29 cellular contexts compared by ENCODE assay signal in genomic region chr9:135461936-135462335, GRCh38. TPM values are rescaled to one million over a fixed set of nuclear protein-coding genes. Genes with fewer than 3 reads are reported as not detected.
"Had no signal": no experiment of that assay in that cellular context is flagged by ENCODE, and none has a peak within 500 bp of the region (broad histone marks: within the 10 kb centered on the region; RNA-seq: fewer than 3 reads in every experiment).

No MANE protein-coding gene starts in this region.

- H3K4me3 Mint-ChIP-seq: activated CD4-positive, alpha-beta memory T cell treated with anti-CD3 and anti-CD28 coated beads, Interleukin-2, amount 10 ng/mL, durations not matched to agents 7 days and 5 days; activated CD4-positive, alpha-beta T cell treated with anti-CD3 and anti-CD28 coated beads, Interleukin-2, amount 10 ng/mL, durations not matched to agents 7 days and 5 days; activated naive CD4-positive, alpha-beta T cell treated with anti-CD3 and anti-CD28 coated beads, Interleukin-2, amount 10 ng/mL, durations not matched to agents 7 days and 5 days; activated naive CD8-positive, alpha-beta T cell treated with anti-CD3 and anti-CD28 coated beads for 36 hours had no signal

- H3K27ac ChIP-seq: colonic mucosa, Peyer's patch, RWPE1, SJCRH30, VCaP had no signal

- H3K9me3 Mint-ChIP-seq: activated CD4-positive, alpha-beta memory T cell treated with anti-CD3 and anti-CD28 coated beads, Interleukin-2, amount 10 ng/mL, durations not matched to agents 7 days and 5 days; activated CD4-positive, alpha-beta T cell treated with anti-CD3 and anti-CD28 coated beads, Interleukin-2, amount 10 ng/mL, durations not matched to agents 7 days and 5 days; activated naive CD4-positive, alpha-beta T cell treated with anti-CD3 and anti-CD28 coated beads, Interleukin-2, amount 10 ng/mL, durations not matched to agents 7 days and 5 days; activated naive CD8-positive, alpha-beta T cell treated with anti-CD3 and anti-CD28 coated beads for 36 hours; activated T-helper 2 cell treated with anti-CD3 and anti-CD28 coated beads, Interferon-gamma antibody, Interleukin-2, Interleukin-4, amounts not matched to agents 10 μg/mL and 5 μg/mL and 100 μg/mL, durations not matched to agents 14 hours and 24 hours and 36 hours had no signal

- H3K27ac Mint-ChIP-seq: activated CD4-positive, alpha-beta memory T cell treated with anti-CD3 and anti-CD28 coated beads, Interleukin-2, amount 10 ng/mL, durations not matched to agents 7 days and 5 days; activated CD4-positive, alpha-beta T cell treated with anti-CD3 and anti-CD28 coated beads, Interleukin-2, amount 10 ng/mL, durations not matched to agents 7 days and 5 days; activated naive CD4-positive, alpha-beta T cell treated with anti-CD3 and anti-CD28 coated beads, Interleukin-2, amount 10 ng/mL, durations not matched to agents 7 days and 5 days; activated naive CD8-positive, alpha-beta T cell treated with anti-CD3 and anti-CD28 coated beads for 36 hours; activated T-helper 2 cell treated with anti-CD3 and anti-CD28 coated beads, Interferon-gamma antibody, Interleukin-2, Interleukin-4, amounts not matched to agents 10 μg/mL and 5 μg/mL and 100 μg/mL, durations not matched to agents 14 hours and 24 hours and 36 hours had no signal

- H3K9me3 ChIP-seq: colonic mucosa, Peyer's patch, SK-N-SH had no signal

- H3K4me1 ChIP-seq: colonic mucosa, Peyer's patch had no signal

- H3K9me2 ChIP-seq: SK-N-SH had no signal

- DNase-seq: activated CD4-positive, alpha-beta memory T cell treated with anti-CD3 and anti-CD28 coated beads, Interleukin-2, amount 10 ng/mL, durations not matched to agents 7 days and 5 days; activated CD4-positive, alpha-beta T cell treated with anti-CD3 and anti-CD28 coated beads, Interleukin-2, amount 10 ng/mL, durations not matched to agents 7 days and 5 days; activated CD4-positive, CD25-positive, alpha-beta regulatory T cell; activated gamma-delta T cell treated with Interleukin-2 at 50 U/mL for 16 hours; activated naive CD4-positive, alpha-beta T cell treated with anti-CD3 and anti-CD28 coated beads, Interleukin-2, amount 10 ng/mL, durations not matched to agents 7 days and 5 days; activated naive CD8-positive, alpha-beta T cell treated with anti-CD3 and anti-CD28 coated beads for 36 hours; activated T-cell treated with anti-CD3 and anti-CD28 coated beads for 4 hours; activated T-cell treated with anti-CD3 and anti-CD28 coated beads, Interleukin-2, amount 50 U/mL, for 48 hours; caudate nucleus; colonic mucosa; MM.1S; NCI-H1417; NCI-H1930; NCI-H2227 treated with DMSO at 0.1 percent for 48 hours; NCI-H446 treated with DMSO at 0.1 percent for 48 hours; NCI-H524 treated with DMSO at 0.1 percent for 48 hours; NCI-H774; Peyer's patch; Right ventricle myocardium superior; SJCRH30; SK-N-SH; T-helper 1 cell had no signal

- H3K4me1 Mint-ChIP-seq: activated CD4-positive, alpha-beta T cell treated with anti-CD3 and anti-CD28 coated beads, Interleukin-2, amount 10 ng/mL, durations not matched to agents 7 days and 5 days; activated naive CD4-positive, alpha-beta T cell treated with anti-CD3 and anti-CD28 coated beads, Interleukin-2, amount 10 ng/mL, durations not matched to agents 7 days and 5 days; activated naive CD8-positive, alpha-beta T cell treated with anti-CD3 and anti-CD28 coated beads for 36 hours had no signal

- H3K36me3 Mint-ChIP-seq: activated naive CD4-positive, alpha-beta T cell treated with anti-CD3 and anti-CD28 coated beads, Interleukin-2, amount 10 ng/mL, durations not matched to agents 7 days and 5 days; activated naive CD8-positive, alpha-beta T cell treated with anti-CD3 and anti-CD28 coated beads for 36 hours had no signal

- H3K9ac ChIP-seq: SK-N-SH had no signal

- H3K4me3 ChIP-seq: colonic mucosa, Peyer's patch, SJCRH30 had no signal

- H3K36me3 ChIP-seq: colonic mucosa, Peyer's patch, SJCRH30 had no signal

- H3K4me2 ChIP-seq: SK-N-SH had no signal

- H3K27me3 ChIP-seq: colonic mucosa, Peyer's patch had no signal

RNA-seq across cellular contexts. Expression of gene LCN1, which starts 59.3 kb away (rescaled TPM):
- total RNA-seq: activated CD4-positive, alpha-beta memory T cell treated with anti-CD3 and anti-CD28 coated beads, Interleukin-2, amount 10 ng/mL, durations not matched to agents 7 days and 5 days; activated CD4-positive, alpha-beta T cell treated with anti-CD3 and anti-CD28 coated beads, Interleukin-2, amount 10 ng/mL, durations not matched to agents 7 days and 5 days; activated CD8-positive, alpha-beta memory T cell treated with anti-CD3 and anti-CD28 coated beads for 36 hours; activated naive CD8-positive, alpha-beta T cell treated with anti-CD3 and anti-CD28 coated beads for 36 hours; activated T-helper 2 cell treated with anti-CD3 and anti-CD28 coated beads, Interferon-gamma antibody, Interleukin-2, Interleukin-4, amounts not matched to agents 10 μg/mL and 5 μg/mL and 100 μg/mL, durations not matched to agents 14 hours and 24 hours and 36 hours; cerebellum; colonic mucosa; Peyer's patch; Right ventricle myocardium superior; SJCRH30; T-helper 2 cell treated with Interferon-gamma antibody and Interleukin-4, amounts not matched to agents 100 ng/mL and 5 ng/mL, for 36 hours had no signal
- polyA plus RNA-seq: adipose tissue, SK-N-SH had no signal
